ENCODE assay signal across 1 cellular context in genomic region chr1:206635080-206635982, GRCh38.
TF ChIP-seq lines count a peak whose summit lies in the region.

DYRK3 (plus strand) TSS chr1:206635536; CDS start chr1:206635704, 168 bp downstream.

TF ChIP-seq in K562, 482 proteins besides CTCF, POLR2A, EP300 and RAD21 (continued from another document):
- TF ChIP-seq SETDB1 (IDR thresholded peaks at IDR 0.05; ENCODE audit: low read length) (no peak), KDM4B (IDR thresholded peaks at IDR 0.05; ENCODE audit: borderline replicate concordance in 2 of 2, low read depth in 1 of 2) (peak in 1 of 2 experiments; percentile 79; a peak in 2 of 4 replicates), MEIS2 (IDR thresholded peaks at IDR 0.05; ENCODE audit: partially characterized antibody) (no peak), HDAC8 (tag; IDR thresholded peaks at IDR 0.05) (no peak), FOXK2 (conservative IDR thresholded peaks at IDR 0.05 in 1 of 2, IDR thresholded peaks at IDR 0.05 in 1 of 2; ENCODE audit: low read depth in 2 of 2) (peak in 1 of 2 experiments; percentile 41; a peak in 1 of 4 replicates), DMBX1 (CRISPR knock-in tag; IDR thresholded peaks at IDR 0.05; ENCODE audit: borderline replicate concordance) (peak; percentile 39; the same call in 1 of the 2 replicates), ZNF23 (CRISPR knock-in tag; IDR thresholded peaks at IDR 0.05) (no peak), TGIF2 (CRISPR knock-in tag; IDR thresholded peaks at IDR 0.05) (peak; percentile 94; the same call in 1 of the 2 replicates), FIP1L1 (IDR thresholded peaks at IDR 0.05; ENCODE audit: low read depth, low read length, poor library complexity, severe bottlenecking) (peak; percentile 92), MAX (CRISPR knock-in tag; IDR thresholded peaks at IDR 0.05) (peak; percentile 99), KLF6 (CRISPR knock-in tag; IDR thresholded peaks at IDR 0.05; ENCODE audit: borderline replicate concordance) (no peak), NFYB (IDR thresholded peaks at IDR 0.05; ENCODE audit: extremely low read depth, insufficient read length) (no peak), ZBED1 (IDR thresholded peaks at IDR 0.05) (peak; percentile 73; the same call in 1 of the 2 replicates), ZFP36 (IDR thresholded peaks at IDR 0.05; ENCODE audit: low read depth, low read length, partially characterized antibody) (no peak), ZSCAN32 (CRISPR knock-in tag; IDR thresholded peaks at IDR 0.05) (no peak), ZNF75A (CRISPR knock-in tag; IDR thresholded peaks at IDR 0.05) (no peak), HNRNPL (IDR thresholded peaks at IDR 0.05; ENCODE audit: low read depth, low read length) (peak; percentile 53; the same call in 1 of the 2 replicates), ZBTB26 (CRISPR knock-in tag; IDR thresholded peaks at IDR 0.05) (no peak; the same call in 1 of the 2 replicates), THRAP3 (IDR thresholded peaks at IDR 0.05; ENCODE audit: borderline replicate concordance) (no peak), RFX7 (CRISPR knock-in tag; IDR thresholded peaks at IDR 0.05) (no peak), NONO (IDR thresholded peaks at IDR 0.05; ENCODE audit: low read depth in 2 of 2, low read length in 1 of 2) (peak in 1 of 2 experiments; percentile 67), FOSL1 (tag; conservative IDR thresholded peaks at IDR 0.05) (peak; percentile 58), ZNF316 (IDR thresholded peaks at IDR 0.05) (no peak)
- TF ChIP-seq, protein P1, sequence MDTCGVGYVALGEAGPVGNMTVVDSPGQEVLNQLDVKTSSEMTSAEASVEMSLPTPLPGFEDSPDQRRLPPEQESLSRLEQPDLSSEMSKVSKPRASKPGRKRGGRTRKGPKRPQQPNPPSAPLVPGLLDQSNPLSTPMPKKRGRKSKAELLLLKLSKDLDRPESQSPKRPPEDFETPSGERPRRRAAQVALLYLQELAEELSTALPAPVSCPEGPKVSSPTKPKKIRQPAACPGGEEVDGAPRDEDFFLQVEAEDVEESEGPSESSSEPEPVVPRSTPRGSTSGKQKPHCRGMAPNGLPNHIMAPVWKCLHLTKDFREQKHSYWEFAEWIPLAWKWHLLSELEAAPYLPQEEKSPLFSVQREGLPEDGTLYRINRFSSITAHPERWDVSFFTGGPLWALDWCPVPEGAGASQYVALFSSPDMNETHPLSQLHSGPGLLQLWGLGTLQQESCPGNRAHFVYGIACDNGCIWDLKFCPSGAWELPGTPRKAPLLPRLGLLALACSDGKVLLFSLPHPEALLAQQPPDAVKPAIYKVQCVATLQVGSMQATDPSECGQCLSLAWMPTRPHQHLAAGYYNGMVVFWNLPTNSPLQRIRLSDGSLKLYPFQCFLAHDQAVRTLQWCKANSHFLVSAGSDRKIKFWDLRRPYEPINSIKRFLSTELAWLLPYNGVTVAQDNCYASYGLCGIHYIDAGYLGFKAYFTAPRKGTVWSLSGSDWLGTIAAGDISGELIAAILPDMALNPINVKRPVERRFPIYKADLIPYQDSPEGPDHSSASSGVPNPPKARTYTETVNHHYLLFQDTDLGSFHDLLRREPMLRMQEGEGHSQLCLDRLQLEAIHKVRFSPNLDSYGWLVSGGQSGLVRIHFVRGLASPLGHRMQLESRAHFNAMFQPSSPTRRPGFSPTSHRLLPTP (IDR thresholded peaks at IDR 0.05; ENCODE audit: borderline replicate concordance, extremely low read depth, insufficient read length), result no peak
- TF ChIP-seq, protein P2, sequence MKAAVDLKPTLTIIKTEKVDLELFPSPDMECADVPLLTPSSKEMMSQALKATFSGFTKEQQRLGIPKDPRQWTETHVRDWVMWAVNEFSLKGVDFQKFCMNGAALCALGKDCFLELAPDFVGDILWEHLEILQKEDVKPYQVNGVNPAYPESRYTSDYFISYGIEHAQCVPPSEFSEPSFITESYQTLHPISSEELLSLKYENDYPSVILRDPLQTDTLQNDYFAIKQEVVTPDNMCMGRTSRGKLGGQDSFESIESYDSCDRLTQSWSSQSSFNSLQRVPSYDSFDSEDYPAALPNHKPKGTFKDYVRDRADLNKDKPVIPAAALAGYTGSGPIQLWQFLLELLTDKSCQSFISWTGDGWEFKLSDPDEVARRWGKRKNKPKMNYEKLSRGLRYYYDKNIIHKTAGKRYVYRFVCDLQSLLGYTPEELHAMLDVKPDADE (conservative IDR thresholded peaks at IDR 0.05; ENCODE audit: control insufficient read depth, low read depth, low read length), result peak; percentile 87
- TF ChIP-seq, protein P3, sequence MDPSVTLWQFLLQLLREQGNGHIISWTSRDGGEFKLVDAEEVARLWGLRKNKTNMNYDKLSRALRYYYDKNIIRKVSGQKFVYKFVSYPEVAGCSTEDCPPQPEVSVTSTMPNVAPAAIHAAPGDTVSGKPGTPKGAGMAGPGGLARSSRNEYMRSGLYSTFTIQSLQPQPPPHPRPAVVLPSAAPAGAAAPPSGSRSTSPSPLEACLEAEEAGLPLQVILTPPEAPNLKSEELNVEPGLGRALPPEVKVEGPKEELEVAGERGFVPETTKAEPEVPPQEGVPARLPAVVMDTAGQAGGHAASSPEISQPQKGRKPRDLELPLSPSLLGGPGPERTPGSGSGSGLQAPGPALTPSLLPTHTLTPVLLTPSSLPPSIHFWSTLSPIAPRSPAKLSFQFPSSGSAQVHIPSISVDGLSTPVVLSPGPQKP (CRISPR knock-in tag; IDR thresholded peaks at IDR 0.05), result no peak
- TF ChIP-seq, protein P4, sequence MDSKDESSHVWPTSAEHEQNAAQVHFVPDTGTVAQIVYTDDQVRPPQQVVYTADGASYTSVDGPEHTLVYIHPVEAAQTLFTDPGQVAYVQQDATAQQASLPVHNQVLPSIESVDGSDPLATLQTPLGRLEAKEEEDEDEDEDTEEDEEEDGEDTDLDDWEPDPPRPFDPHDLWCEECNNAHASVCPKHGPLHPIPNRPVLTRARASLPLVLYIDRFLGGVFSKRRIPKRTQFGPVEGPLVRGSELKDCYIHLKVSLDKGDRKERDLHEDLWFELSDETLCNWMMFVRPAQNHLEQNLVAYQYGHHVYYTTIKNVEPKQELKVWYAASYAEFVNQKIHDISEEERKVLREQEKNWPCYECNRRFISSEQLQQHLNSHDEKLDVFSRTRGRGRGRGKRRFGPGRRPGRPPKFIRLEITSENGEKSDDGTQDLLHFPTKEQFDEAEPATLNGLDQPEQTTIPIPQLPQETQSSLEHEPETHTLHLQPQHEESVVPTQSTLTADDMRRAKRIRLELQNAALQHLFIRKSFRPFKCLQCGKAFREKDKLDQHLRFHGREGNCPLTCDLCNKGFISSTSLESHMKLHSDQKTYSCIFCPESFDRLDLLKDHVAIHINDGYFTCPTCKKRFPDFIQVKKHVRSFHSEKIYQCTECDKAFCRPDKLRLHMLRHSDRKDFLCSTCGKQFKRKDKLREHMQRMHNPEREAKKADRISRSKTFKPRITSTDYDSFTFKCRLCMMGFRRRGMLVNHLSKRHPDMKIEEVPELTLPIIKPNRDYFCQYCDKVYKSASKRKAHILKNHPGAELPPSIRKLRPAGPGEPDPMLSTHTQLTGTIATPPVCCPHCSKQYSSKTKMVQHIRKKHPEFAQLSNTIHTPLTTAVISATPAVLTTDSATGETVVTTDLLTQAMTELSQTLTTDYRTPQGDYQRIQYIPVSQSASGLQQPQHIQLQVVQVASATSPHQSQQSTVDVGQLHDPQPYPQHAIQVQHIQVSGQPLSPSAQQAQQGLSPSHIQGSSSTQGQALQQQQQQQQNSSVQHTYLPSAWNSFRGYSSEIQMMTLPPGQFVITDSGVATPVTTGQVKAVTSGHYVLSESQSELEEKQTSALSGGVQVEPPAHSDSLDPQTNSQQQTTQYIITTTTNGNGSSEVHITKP (IDR thresholded peaks at IDR 0.05; ENCODE audit: partially characterized antibody), result peak; percentile 24
